ENCODE assay signal across 30 cellular contexts in the genomic region with DNA sequence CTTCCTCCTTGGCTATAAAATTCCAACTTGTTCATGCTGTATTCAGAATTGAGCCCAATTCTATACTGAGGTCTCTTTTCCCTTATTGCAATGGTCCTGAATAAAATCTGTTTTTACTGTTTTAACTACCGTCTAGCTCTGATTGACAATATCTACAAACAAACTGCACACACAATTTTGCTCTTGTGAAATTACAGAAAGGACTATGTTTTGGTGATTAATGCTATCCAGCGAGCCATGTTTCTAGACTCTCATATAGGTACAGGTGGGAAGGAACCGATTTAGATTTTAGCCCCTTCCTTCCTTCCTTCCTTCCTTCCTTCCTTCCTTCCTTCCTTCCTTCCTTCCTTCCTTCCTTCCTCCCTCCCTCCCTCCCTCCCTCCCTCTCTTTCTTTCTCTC.
"Had no signal": no experiment of that assay in that cellular context is flagged by ENCODE, and none has a peak within 500 bp of the region (broad histone marks: within the 10 kb centered on the region; RNA-seq: fewer than 3 reads in every experiment).

No MANE protein-coding gene starts in this region.

- H3K4me3 ChIP-seq: adrenal gland, ascending aorta, body of pancreas, breast epithelium, cardiac muscle cell had no signal

- H3K4me1 ChIP-seq: adrenal gland, ascending aorta, body of pancreas, breast epithelium had no signal

- H3K27me3 ChIP-seq: adrenal gland, ascending aorta, body of pancreas, brain microvascular endothelial cell, breast epithelium, cardiac muscle cell had no signal

- H3K36me3 ChIP-seq: adrenal gland, ascending aorta, brain microvascular endothelial cell, breast epithelium, cardiac muscle cell had no signal

- DNase-seq: activated effector memory CD4-positive, alpha-beta T cell treated with anti-CD3 and anti-CD28 coated beads, Interleukin-2, amount 50 U/mL, for 16 hours; activated effector memory CD4-positive, alpha-beta T cell treated with Interleukin-2 at 50 U/mL for 16 hours; activated gamma-delta T cell; activated gamma-delta T cell treated with Interleukin-2 at 50 U/mL for 16 hours; activated naive CD4-positive, alpha-beta T cell; activated naive CD4-positive, alpha-beta T cell treated with anti-CD3 and anti-CD28 coated beads for 36 hours; activated naive CD4-positive, alpha-beta T cell treated with anti-CD3 and anti-CD28 coated beads, Interleukin-2, amount 10 ng/mL, durations not matched to agents 7 days and 5 days; activated naive CD4-positive, alpha-beta T cell treated with anti-CD3 and anti-CD28 coated beads, Interleukin-2, amount 50 U/mL, for 16 hours; activated naive CD4-positive, alpha-beta T cell treated with Interleukin-2 at 50 U/mL for 16 hours; activated naive CD8-positive, alpha-beta T cell treated with anti-CD3 and anti-CD28 coated beads for 36 hours; activated naive CD8-positive, alpha-beta T cell treated with anti-CD3 and anti-CD28 coated beads, Interleukin-2, amount 10 ng/mL, durations not matched to agents 7 days and 5 days; activated naive CD8-positive, alpha-beta T cell treated with anti-CD3 and anti-CD28 coated beads, Interleukin-2, amount 50 U/mL, for 24 hours; activated T-cell treated with anti-CD3 and anti-CD28 coated beads, Interleukin-2, amount 50 U/mL, for 1 hour; activated T-cell treated with anti-CD3 and anti-CD28 coated beads, Interleukin-2, amount 50 U/mL, for 24 hours; activated T-cell treated with anti-CD3 and anti-CD28 coated beads, Interleukin-2, amount 50 U/mL, for 4 hours; activated T-cell treated with anti-CD3 and anti-CD28 coated beads, Interleukin-2, amount 50 U/mL, for 48 hours; activated T-cell treated with anti-CD3 and anti-CD28 coated beads, Interleukin-2, amount 50 U/mL, for 72 hours; adrenal gland; amniotic stem cell; amygdala; anterior cingulate cortex; aorta; body of pancreas; brain microvascular endothelial cell; caudate nucleus; central memory CD4-positive, alpha-beta T cell; cerebellar nuclear complex had no signal

- H3K27ac ChIP-seq: adrenal gland, ascending aorta, body of pancreas, brain microvascular endothelial cell, breast epithelium, cardiac muscle cell had no signal

- H3K9me3 ChIP-seq: adrenal gland, ascending aorta, body of pancreas, breast epithelium had no signal
